ENCODE assay signal across 2 cellular contexts in the genomic region with DNA sequence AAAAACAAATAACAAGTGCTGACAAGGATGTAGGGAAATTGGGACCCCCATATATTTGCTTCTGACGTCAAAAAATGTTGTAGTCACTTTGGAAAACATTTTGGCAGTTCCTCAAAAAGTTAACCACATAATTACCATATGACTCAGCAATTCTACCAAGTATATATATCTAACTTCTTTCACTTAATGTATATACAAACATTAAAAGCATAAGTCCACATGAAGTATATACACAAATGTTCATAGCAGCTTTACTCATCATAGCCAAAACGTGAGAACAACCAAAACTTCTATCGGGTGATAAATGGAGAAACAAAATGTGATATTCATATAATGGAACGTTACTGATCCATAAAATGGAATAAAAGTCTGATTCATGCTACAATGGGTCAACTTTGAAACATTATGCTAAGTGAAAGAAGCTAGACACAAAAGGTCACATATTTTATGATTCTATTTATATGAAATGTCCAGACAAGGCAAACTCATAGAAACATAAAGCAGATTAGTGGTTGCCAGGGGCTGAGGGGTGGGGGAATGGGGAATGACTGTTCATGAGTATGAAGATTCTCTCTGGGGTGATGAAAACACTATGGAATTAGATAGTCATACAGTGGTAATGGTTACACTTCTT.
TF ChIP-seq lines count a peak whose summit lies in the region.

No MANE protein-coding gene starts in this region.

TF ChIP-seq in HepG2, 621 proteins besides CTCF, POLR2A, EP300 and RAD21:
- TF ChIP-seq CREB1 (IDR thresholded peaks at IDR 0.05), result 0 out of 2 replicates have a peak, but pooled peaks have one; percentile 14
- no peak for TF ChIP-seq CREB1 (CRISPR knock-in tag; IDR thresholded peaks at IDR 0.05)
- 0 out of 2 replicates have a peak, but pooled peaks have one; percentile 43 for TF ChIP-seq NFE2L2 (IDR thresholded peaks at IDR 0.05; ENCODE audit: low read length)
- no peak for TF ChIP-seq JARID2 (CRISPR knock-in tag; IDR thresholded peaks at IDR 0.05; ENCODE audit: insufficient replicate concordance)
- TF ChIP-seq MAFK (conservative IDR thresholded peaks at IDR 0.05 in 1 of 2, IDR thresholded peaks at IDR 0.05 in 1 of 2; ENCODE audit: low read length in 2 of 2), result peak in 1 of 2 experiments; percentile 57; a peak in 2 of 4 replicates
- peak; percentile 21; the same call in 1 of the 2 replicates for TF ChIP-seq MAFF (IDR thresholded peaks at IDR 0.05; ENCODE audit: low read depth, low read length)

TF ChIP-seq in SK-N-SH, 30 proteins besides CTCF, POLR2A, EP300 and RAD21:
- TF ChIP-seq RXRA (IDR thresholded peaks at IDR 0.05; ENCODE audit: borderline replicate concordance, low read depth) (peak; percentile 52; the same call in 1 of the 2 replicates), FOXJ3 (CRISPR knock-in tag; IDR thresholded peaks at IDR 0.05) (no peak), TCF12 (IDR thresholded peaks at IDR 0.05) (peak; percentile 76), RFX5 (IDR thresholded peaks at IDR 0.05; ENCODE audit: low read length) (no peak), MXI1 (IDR thresholded peaks at IDR 0.05; ENCODE audit: low read depth, low read length) (no peak), EZH2phosphoT487 (IDR thresholded peaks at IDR 0.05; ENCODE audit: borderline replicate concordance, low read depth) (no peak), ELF1 (IDR thresholded peaks at IDR 0.05) (no peak), CHD2 (IDR thresholded peaks at IDR 0.05; ENCODE audit: low read length, partially characterized antibody) (no peak), FOSL2 (IDR thresholded peaks at IDR 0.05; ENCODE audit: borderline replicate concordance, low read depth) (peak; percentile 43; the same call in 1 of the 2 replicates), POLR2AphosphoS5 (IDR thresholded peaks at IDR 0.05; ENCODE audit: low read depth, low read length) (no peak; the same call in 1 of the 2 replicates), TAF1 (IDR thresholded peaks at IDR 0.05; ENCODE audit: borderline replicate concordance, low read depth, low read length) (no peak), RCOR1 (IDR thresholded peaks at IDR 0.05; ENCODE audit: low read length) (no peak), GABPA (IDR thresholded peaks at IDR 0.05; ENCODE audit: low read depth) (no peak), YY1 (IDR thresholded peaks at IDR 0.05; ENCODE audit: low read depth) (no peak), TEAD4 (IDR thresholded peaks at IDR 0.05; ENCODE audit: borderline replicate concordance, insufficient read depth) (no peak), JUND (IDR thresholded peaks at IDR 0.05) (no peak; the same call in 1 of the 2 replicates), MEF2A (IDR thresholded peaks at IDR 0.05; ENCODE audit: borderline replicate concordance, low read depth) (peak; percentile 74; the same call in 1 of the 2 replicates), SIN3A (IDR thresholded peaks at IDR 0.05; ENCODE audit: borderline replicate concordance, low read depth, low read length) (no peak), SMC3 (IDR thresholded peaks at IDR 0.05; ENCODE audit: low read depth, low read length) (no peak), NFIC (IDR thresholded peaks at IDR 0.05; ENCODE audit: borderline replicate concordance) (peak; percentile 25)
- TF ChIP-seq, protein P1, sequence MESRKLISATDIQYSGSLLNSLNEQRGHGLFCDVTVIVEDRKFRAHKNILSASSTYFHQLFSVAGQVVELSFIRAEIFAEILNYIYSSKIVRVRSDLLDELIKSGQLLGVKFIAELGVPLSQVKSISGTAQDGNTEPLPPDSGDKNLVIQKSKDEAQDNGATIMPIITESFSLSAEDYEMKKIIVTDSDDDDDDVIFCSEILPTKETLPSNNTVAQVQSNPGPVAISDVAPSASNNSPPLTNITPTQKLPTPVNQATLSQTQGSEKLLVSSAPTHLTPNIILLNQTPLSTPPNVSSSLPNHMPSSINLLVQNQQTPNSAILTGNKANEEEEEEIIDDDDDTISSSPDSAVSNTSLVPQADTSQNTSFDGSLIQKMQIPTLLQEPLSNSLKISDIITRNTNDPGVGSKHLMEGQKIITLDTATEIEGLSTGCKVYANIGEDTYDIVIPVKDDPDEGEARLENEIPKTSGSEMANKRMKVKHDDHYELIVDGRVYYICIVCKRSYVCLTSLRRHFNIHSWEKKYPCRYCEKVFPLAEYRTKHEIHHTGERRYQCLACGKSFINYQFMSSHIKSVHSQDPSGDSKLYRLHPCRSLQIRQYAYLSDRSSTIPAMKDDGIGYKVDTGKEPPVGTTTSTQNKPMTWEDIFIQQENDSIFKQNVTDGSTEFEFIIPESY (IDR thresholded peaks at IDR 0.05; ENCODE audit: borderline replicate concordance, low read depth), result no peak
- TF ChIP-seq, protein P2, sequence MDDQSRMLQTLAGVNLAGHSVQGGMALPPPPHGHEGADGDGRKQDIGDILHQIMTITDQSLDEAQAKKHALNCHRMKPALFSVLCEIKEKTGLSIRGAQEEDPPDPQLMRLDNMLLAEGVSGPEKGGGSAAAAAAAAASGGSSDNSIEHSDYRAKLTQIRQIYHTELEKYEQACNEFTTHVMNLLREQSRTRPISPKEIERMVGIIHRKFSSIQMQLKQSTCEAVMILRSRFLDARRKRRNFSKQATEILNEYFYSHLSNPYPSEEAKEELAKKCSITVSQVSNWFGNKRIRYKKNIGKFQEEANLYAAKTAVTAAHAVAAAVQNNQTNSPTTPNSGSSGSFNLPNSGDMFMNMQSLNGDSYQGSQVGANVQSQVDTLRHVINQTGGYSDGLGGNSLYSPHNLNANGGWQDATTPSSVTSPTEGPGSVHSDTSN (IDR thresholded peaks at IDR 0.05), result peak; percentile 72
- TF ChIP-seq, protein P3, sequence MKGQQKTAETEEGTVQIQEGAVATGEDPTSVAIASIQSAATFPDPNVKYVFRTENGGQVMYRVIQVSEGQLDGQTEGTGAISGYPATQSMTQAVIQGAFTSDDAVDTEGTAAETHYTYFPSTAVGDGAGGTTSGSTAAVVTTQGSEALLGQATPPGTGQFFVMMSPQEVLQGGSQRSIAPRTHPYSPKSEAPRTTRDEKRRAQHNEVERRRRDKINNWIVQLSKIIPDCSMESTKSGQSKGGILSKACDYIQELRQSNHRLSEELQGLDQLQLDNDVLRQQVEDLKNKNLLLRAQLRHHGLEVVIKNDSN (IDR thresholded peaks at IDR 0.05; ENCODE audit: borderline replicate concordance, low read depth), result no peak
- TF ChIP-seq, protein P4, sequence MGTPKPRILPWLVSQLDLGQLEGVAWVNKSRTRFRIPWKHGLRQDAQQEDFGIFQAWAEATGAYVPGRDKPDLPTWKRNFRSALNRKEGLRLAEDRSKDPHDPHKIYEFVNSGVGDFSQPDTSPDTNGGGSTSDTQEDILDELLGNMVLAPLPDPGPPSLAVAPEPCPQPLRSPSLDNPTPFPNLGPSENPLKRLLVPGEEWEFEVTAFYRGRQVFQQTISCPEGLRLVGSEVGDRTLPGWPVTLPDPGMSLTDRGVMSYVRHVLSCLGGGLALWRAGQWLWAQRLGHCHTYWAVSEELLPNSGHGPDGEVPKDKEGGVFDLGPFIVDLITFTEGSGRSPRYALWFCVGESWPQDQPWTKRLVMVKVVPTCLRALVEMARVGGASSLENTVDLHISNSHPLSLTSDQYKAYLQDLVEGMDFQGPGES (IDR thresholded peaks at IDR 0.05; ENCODE audit: low read depth, low read length), result no peak
